Comparison of ENCODE assay signal across 14 cellular contexts in the genomic region with DNA sequence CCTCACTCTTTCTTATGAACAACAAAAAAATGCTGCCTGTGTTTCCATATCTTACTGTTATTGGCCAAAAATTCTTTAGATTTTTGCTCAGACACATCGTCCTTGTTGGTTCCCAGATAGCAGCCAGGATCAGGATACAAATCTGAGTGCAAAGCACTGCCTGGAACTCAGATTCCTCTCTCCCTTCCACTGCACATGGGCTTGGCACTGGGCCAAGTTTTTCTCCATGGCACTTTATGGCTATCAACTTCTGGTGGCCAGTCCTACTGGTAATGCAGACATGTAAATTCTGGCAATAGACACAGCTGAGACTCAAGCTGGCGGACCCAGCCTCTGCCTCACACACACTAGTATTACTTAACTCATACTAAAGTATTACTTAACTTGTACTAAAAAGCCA.
A peak's percentile ranks its signal among the peaks of the same experiment; 100 is the strongest.
DNase-seq lines count a peak whose midpoint lies in the region; TF ChIP-seq lines count a peak whose summit lies in the region.
"Had no signal": no experiment of that assay in that cellular context is flagged by ENCODE, and none has a peak within 500 bp of the region (broad histone marks: within the 10 kb centered on the region; RNA-seq: fewer than 3 reads in every experiment).

No MANE protein-coding gene starts in this region.

- peaks cover 5% of the 10 kb centered on the region for H3K4me1 Mint-ChIP-seq in chondrocyte (ENCODE audit: low read depth)
- H3K4me1 Mint-ChIP-seq: activated CD4-positive, alpha-beta T cell treated with anti-CD3 and anti-CD28 coated beads for 36 hours; CD4-positive, alpha-beta memory T cell had no signal

- H3K36me3 ChIP-seq in prostate gland, result no peaks in the 10 kb centered on the region
- H3K36me3 ChIP-seq: HAP-1, Peyer's patch had no signal

- H3K27me3 Mint-ChIP-seq in chondrocyte (ENCODE audit: low read depth), result no peaks in the 10 kb centered on the region
- H3K27me3 Mint-ChIP-seq: activated CD4-positive, alpha-beta T cell treated with anti-CD3 and anti-CD28 coated beads for 36 hours; CD4-positive, alpha-beta memory T cell had no signal

- intact Hi-C loops in prostate gland (cut with DNase I), result no loop called here

- H3K27me3 ChIP-seq in prostate gland (replicated peaks; ENCODE audit: insufficient read depth), result no peaks in the 10 kb centered on the region
- H3K27me3 ChIP-seq: Peyer's patch had no signal

- no peaks in the 10 kb centered on the region for H3K4me1 ChIP-seq in prostate gland (replicated peaks)
- H3K4me1 ChIP-seq: HAP-1 had no signal

- H3K9me3 Mint-ChIP-seq in chondrocyte (ENCODE audit: low read depth), result no peaks in the 10 kb centered on the region
- H3K9me3 Mint-ChIP-seq: T-helper 2 cell treated with Interferon-gamma antibody and Interleukin-4, amounts not matched to agents 5 μg/mL and 100 μg/mL, for 36 hours had no signal

- no peak for TF ChIP-seq POLR2A in prostate gland (IDR thresholded peaks at IDR 0.05)

- no peak overlapping the region for H3K4me3 Mint-ChIP-seq in chondrocyte (ENCODE audit: unreplicated experiment)
- H3K4me3 Mint-ChIP-seq: activated CD4-positive, alpha-beta T cell treated with anti-CD3 and anti-CD28 coated beads for 36 hours; T-helper 2 cell treated with Interferon-gamma antibody and Interleukin-4, amounts not matched to agents 5 μg/mL and 100 μg/mL, for 36 hours had no signal

- in situ Hi-C loops in G401 (cut with HindIII; ENCODE audit: low sequenced_read_pairs), result no loop called here

- 71% methylated on average over 2 of the region's 2 CpGs for WGBS in prostate gland

- H3K27ac Mint-ChIP-seq in chondrocyte (ENCODE audit: unreplicated experiment), result no peak overlapping the region
- H3K27ac Mint-ChIP-seq: activated CD4-positive, alpha-beta T cell treated with anti-CD3 and anti-CD28 coated beads for 36 hours; T-helper 2 cell treated with Interferon-gamma antibody and Interleukin-4, amounts not matched to agents 5 μg/mL and 100 μg/mL, for 36 hours had no signal

- H3K9me3 ChIP-seq in prostate gland, result no peaks in the 10 kb centered on the region
- H3K9me3 ChIP-seq: HAP-1, Peyer's patch had no signal

- H3K4me3 ChIP-seq in fibroblast of pulmonary artery (replicated peaks; ENCODE audit: low read depth, low read length) (no peak overlapping the region), prostate gland (no peak overlapping the region)
- H3K4me3 ChIP-seq: HAP-1, Peyer's patch had no signal

- TF ChIP-seq CTCF in fibroblast of pulmonary artery (IDR thresholded peaks at IDR 0.05; ENCODE audit: low read length, missing control alignments) (no peak), chondrocyte (IDR thresholded peaks at IDR 0.05) (no peak), prostate gland (IDR thresholded peaks at IDR 0.05) (no peak)

- no peak overlapping the region for H3K27ac ChIP-seq in prostate gland
- H3K27ac ChIP-seq: Peyer's patch had no signal

- peak; percentile 7 for DNase-seq in G401 (ENCODE audit: low spot score)
- peak; percentile 31 for DNase-seq in NCI-H1105 treated with DMSO at 0.1 percent for 48 hours (lab: John Stamatoyannopoulos, UW)
- DNase-seq in fibroblast of pulmonary artery (ENCODE audit: low read depth), result peak; percentile 17
- peak; percentile 17 for DNase-seq in pons (ENCODE audit: low spot score)
- no peak for DNase-seq in chondrocyte (ENCODE audit: low spot score)
- no peak for DNase-seq in prostate gland (ENCODE audit: low spot score)
- no peak for DNase-seq in stimulated activated naive CD4-positive, alpha-beta T cell (lab: John Stamatoyannopoulos, UW)
- DNase-seq: activated CD4-positive, alpha-beta T cell treated with anti-CD3 and anti-CD28 coated beads for 36 hours; CD4-positive, alpha-beta memory T cell; NCI-H345; Peyer's patch; retina had no signal

- no peaks in the 10 kb centered on the region for H3K36me3 Mint-ChIP-seq in chondrocyte (ENCODE audit: low read depth)

Comparison
In these comparisons a context has a peak if more than half of its experiments do, and no peak if none do; other contexts are left out.
1. DNase-seq: peak in G401 (single experiment), NCI-H1105 treated with DMSO at 0.1 percent for 48 hours (single experiment), fibroblast of pulmonary artery (single experiment) and pons (single experiment); none in chondrocyte (single experiment), prostate gland (single experiment) and stimulated activated naive CD4-positive, alpha-beta T cell (0 of 6).